14 cellular contexts compared by ENCODE assay signal in the genomic region with DNA sequence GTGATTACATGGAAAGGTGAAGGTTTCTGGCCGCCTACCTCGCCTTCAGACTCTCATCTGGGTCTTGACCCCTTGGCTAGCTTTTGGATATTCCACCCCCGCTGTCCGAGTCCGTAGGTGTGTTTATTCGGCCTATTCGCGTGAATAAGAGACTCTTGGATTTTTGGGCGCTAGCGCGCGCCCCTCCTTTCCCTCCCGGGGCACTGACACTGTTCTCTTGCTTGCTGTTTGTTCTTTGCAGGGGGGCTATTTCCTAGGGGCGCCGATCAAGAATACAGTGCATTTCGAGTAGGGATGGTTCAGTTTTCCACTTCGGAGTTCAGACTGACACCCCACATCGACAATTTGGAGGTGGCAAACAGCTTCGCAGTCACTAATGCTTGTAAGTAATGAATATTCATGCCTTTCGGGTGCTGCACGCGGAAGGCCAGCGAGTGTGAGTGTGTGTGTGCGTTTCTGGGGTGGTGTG. TPM values are rescaled to one million over a fixed set of nuclear protein-coding genes. Genes with fewer than 3 reads are reported as not detected.
DNase-seq lines count a peak whose midpoint lies in the region; TF ChIP-seq lines count a peak whose summit lies in the region.
"Had no signal": no experiment of that assay in that cellular context is flagged by ENCODE, and none has a peak within 500 bp of the region (broad histone marks: within the 10 kb centered on the region; RNA-seq: fewer than 3 reads in every experiment).

No MANE protein-coding gene starts in this region.

- H3K27ac ChIP-seq in 22Rv1 (peak overlapping the region; percentile 72), endodermal cell (ENCODE audit: low read depth, low read length) (no peak overlapping the region), thyroid gland (no peak overlapping the region)

- no peak for TF ChIP-seq POLR2A in thyroid gland (IDR thresholded peaks at IDR 0.05)

- no peaks in the 10 kb centered on the region for H3K9me3 Mint-ChIP-seq in endodermal cell

- H3K27me3 ChIP-seq in endodermal cell (ENCODE audit: control insufficient read depth, insufficient read depth, low read length, poor library complexity, severe bottlenecking) (peaks cover 73% of the 10 kb centered on the region), neuron (ENCODE audit: insufficient read depth, low read length) (peaks cover 1% of the 10 kb centered on the region), thyroid gland (peaks cover 14% of the 10 kb centered on the region)

- no peaks in the 10 kb centered on the region for H3K4me1 ChIP-seq in endodermal cell (ENCODE audit: control insufficient read depth, insufficient read depth, low read length)
- H3K4me1 ChIP-seq in neuron (ENCODE audit: insufficient read depth, low read length): peaks cover 24% of the 10 kb centered on the region
- peaks cover 0 to 15% of the 10 kb centered on the region in 2 donors for H3K4me1 ChIP-seq in thyroid gland

- peak overlapping the region; percentile 80 for H3K4me3 ChIP-seq in endodermal cell (ENCODE audit: low read length)
- H3K4me3 ChIP-seq in neuron (ENCODE audit: low read length): peak overlapping the region; percentile 54
- H3K4me3 ChIP-seq in thyroid gland (replicated peaks in 1 of 3): no peak overlapping the region

- peaks cover 6% of the 10 kb centered on the region for H3K4me1 Mint-ChIP-seq in endodermal cell
- H3K4me1 Mint-ChIP-seq: activated CD4-positive, alpha-beta memory T cell treated with anti-CD3 and anti-CD28 coated beads, Interleukin-2, amount 10 ng/mL, durations not matched to agents 7 days and 5 days had no signal

- no peaks in the 10 kb centered on the region for H3K36me3 ChIP-seq in endodermal cell (ENCODE audit: control insufficient read depth, insufficient read depth, low read length)
- H3K36me3 ChIP-seq in neuron (ENCODE audit: insufficient read depth, low read length): no peaks in the 10 kb centered on the region
- no peaks in the 10 kb centered on the region for H3K36me3 ChIP-seq in thyroid gland

- peak overlapping the region; percentile 70 for H3K4me3 Mint-ChIP-seq in endodermal cell
- H3K4me3 Mint-ChIP-seq: activated CD4-positive, alpha-beta memory T cell treated with anti-CD3 and anti-CD28 coated beads, Interleukin-2, amount 10 ng/mL, durations not matched to agents 7 days and 5 days had no signal

- TF ChIP-seq CTCF in 22Rv1 (IDR thresholded peaks at IDR 0.05) (no peak), endodermal cell (conservative IDR thresholded peaks at IDR 0.05) (no peak), thyroid gland (IDR thresholded peaks at IDR 0.05) (no peak)

- H3K9me3 ChIP-seq in endodermal cell (ENCODE audit: control insufficient read depth, low read length): no peaks in the 10 kb centered on the region
- H3K9me3 ChIP-seq in neuron (ENCODE audit: low read length): no peaks in the 10 kb centered on the region
- no peaks in the 10 kb centered on the region for H3K9me3 ChIP-seq in thyroid gland

- 6 to 10% methylated on average over 18 to 24 of the region's 24 CpGs for WGBS in endodermal cell (ENCODE audit: insufficient coverage in 1 of 2, insufficient read length in 1 of 2), 2 experiments
- WGBS in thyroid gland, 2 donors: 4 to 10% methylated on average over 23 to 24 of the region's 24 CpGs

- no peaks in the 10 kb centered on the region for H3K36me3 Mint-ChIP-seq in endodermal cell (ENCODE audit: low read depth)

- intact Hi-C loops in thyroid gland (cut with DNase I): no loop called here

- H2AFZ ChIP-seq in neuron (ENCODE audit: low read depth, low read length): peak overlapping the region; percentile 95

- H3K9ac ChIP-seq in endodermal cell (ENCODE audit: extremely low read depth, low read length, poor library complexity, severe bottlenecking): no peak overlapping the region

- no peak overlapping the region for H3K27ac Mint-ChIP-seq in endodermal cell
- H3K27ac Mint-ChIP-seq: activated CD4-positive, alpha-beta memory T cell treated with anti-CD3 and anti-CD28 coated beads, Interleukin-2, amount 10 ng/mL, durations not matched to agents 7 days and 5 days; activated naive CD4-positive, alpha-beta T cell treated with anti-CD3 and anti-CD28 coated beads, Interleukin-2, amount 50 U/mL, for 72 hours had no signal

- peaks cover 62% of the 10 kb centered on the region for H3K27me3 Mint-ChIP-seq in endodermal cell (ENCODE audit: insufficient read depth)

- peak; percentile 74 for DNase-seq in NCI-H146 (lab: John Stamatoyannopoulos, UW)
- DNase-seq in endodermal cell: no peak
- no peak for DNase-seq in thyroid gland
- no peak for DNase-seq in cortex of kidney (lab: John Stamatoyannopoulos, UW)
- no peak for DNase-seq in NCI-H2171 treated with DMSO at 0.1 percent for 48 hours (lab: John Stamatoyannopoulos, UW)
- no peak for DNase-seq in NCI-H1105 treated with DMSO at 0.1 percent for 48 hours (lab: John Stamatoyannopoulos, UW)
- DNase-seq: activated CD4-positive, alpha-beta memory T cell treated with anti-CD3 and anti-CD28 coated beads, Interleukin-2, amount 10 ng/mL, durations not matched to agents 7 days and 5 days; GOT3; NK-92 treated with Interleukin-12 subunit alpha and Interleukin-12 subunit beta, amount 100 ng/mL, for 24 hours had no signal

RNA-seq across cellular contexts. Expression of a gene that starts 0.9 kb away (rescaled TPM):
- total RNA-seq in endodermal cell: not detected
- 5.2 TPM for polyA plus RNA-seq in endodermal cell (2013, experiment 1 of 2)
- 3.7 TPM for polyA plus RNA-seq in endodermal cell (2013, experiment 2 of 2)
- total RNA-seq in thyroid gland: 1 to 10 TPM in 1 of 4 donors, not detected in 3; 1.1 TPM
- total RNA-seq: activated CD4-positive, alpha-beta memory T cell treated with anti-CD3 and anti-CD28 coated beads, Interleukin-2, amount 10 ng/mL, durations not matched to agents 7 days and 5 days; activated naive CD4-positive, alpha-beta T cell treated with anti-CD3 and anti-CD28 coated beads, Interleukin-2, amount 50 U/mL, for 72 hours; left lobe of liver had no signal
- polyA plus RNA-seq: BJ had no signal

Comparison
In these comparisons a context has a peak if more than half of its experiments do, and no peak if none do; other contexts are left out.
1. H3K4me3 ChIP-seq: peak in endodermal cell (single experiment) and neuron (single experiment); none in thyroid gland (0 of 3).